Comparison of ENCODE assay signal across 8 cellular contexts in the genomic region with DNA sequence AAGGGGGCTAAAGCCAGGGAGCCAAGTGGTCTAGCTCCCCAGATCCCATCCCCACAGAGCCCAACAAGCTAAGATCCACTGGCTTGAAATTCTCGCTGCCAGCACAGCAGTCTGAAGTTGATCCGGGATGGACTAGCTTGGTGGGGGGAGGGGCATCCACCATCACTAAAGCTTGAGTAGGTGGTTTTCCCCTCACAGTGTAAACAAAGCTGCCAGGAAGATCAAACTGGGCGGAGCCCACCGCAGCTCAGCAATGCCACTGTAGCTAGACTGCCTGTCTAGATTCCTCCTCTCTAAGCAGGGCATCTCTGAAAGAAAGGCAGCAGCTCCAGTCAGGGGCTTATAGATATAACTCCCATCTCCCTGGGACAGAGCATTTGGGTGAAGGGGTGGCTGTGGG. TPM values are rescaled to one million over a fixed set of nuclear protein-coding genes. Genes with fewer than 3 reads are reported as not detected.
DNase-seq lines count a peak whose midpoint lies in the region; ATAC-seq and TF ChIP-seq lines count a peak whose summit lies in the region.
"Not testable (repeated sequence)": the region's sequence is repeated elsewhere in the genome, so short reads cannot be mapped to it uniquely, and the experiment has no call there.

No MANE protein-coding gene starts in this region.

- TF ChIP-seq CTCF in CD8-positive, alpha-beta T cell (IDR thresholded peaks at IDR 0.05) = not testable (repeated sequence)

- peaks cover 19% of the 10 kb centered on the region for H3K4me1 ChIP-seq in CD8-positive, alpha-beta T cell (ENCODE audit: insufficient read depth, low read length)

- H3K27me3 ChIP-seq in CD8-positive, alpha-beta T cell (ENCODE audit: insufficient read depth, low read length) = not testable (repeated sequence)

- H3K9me3 Mint-ChIP-seq in CD8-positive, alpha-beta T cell; activated CD8-positive, alpha-beta memory T cell treated with anti-CD3 and anti-CD28 coated beads, Interleukin-2, amount 10 ng/mL, durations not matched to agents 7 days and 5 days (ENCODE audit: low read depth); activated naive CD8-positive, alpha-beta T cell treated with anti-CD3 and anti-CD28 coated beads, Interleukin-2, amount 10 ng/mL, durations not matched to agents 7 days and 5 days; immature natural killer cell: not testable (repeated sequence)

- peak; percentile 20 to 74 (median 53) for DNase-seq in CD8-positive, alpha-beta T cell
- DNase-seq in HK-2 (ENCODE audit: unreplicated experiment) (peak; percentile 40), NCI-H526 (lab: John Stamatoyannopoulos, UW) (peak; percentile 44 to 73), T follicular helper cell (ENCODE audit: low read depth) (peak; percentile 1), immature natural killer cell (peak in 2 of 3 donors; percentile 7 to 10)
- peak; percentile 43 for DNase-seq in activated CD8-positive, alpha-beta memory T cell treated with anti-CD3 and anti-CD28 coated beads, Interleukin-2, amount 10 ng/mL, durations not matched to agents 7 days and 5 days
- peak; percentile 36 for DNase-seq in activated naive CD8-positive, alpha-beta T cell treated with anti-CD3 and anti-CD28 coated beads, Interleukin-2, amount 10 ng/mL, durations not matched to agents 7 days and 5 days
- peak; percentile 12 for DNase-seq in stimulated activated CD4-positive, alpha-beta T cell treated with anti-CD3 and anti-CD28 coated beads, Interleukin-15, amount 100 ng/mL, for 24 hours

- POLR2A ChIA-PET in CD8-positive, alpha-beta T cell (lab: Charles Lee) = interaction anchor here (0.7 kb wide), 1 partner anchor 24 kb away, joined by 3 read pairs; no protein-coding TSS in a partner anchor
- POLR2A ChIA-PET in activated naive CD8-positive, alpha-beta T cell treated with anti-CD3 and anti-CD28 coated beads, Interleukin-2, amount 10 ng/mL, durations not matched to agents 7 days and 5 days (lab: Charles Lee) = not testable (repeated sequence)

- H3K27ac Mint-ChIP-seq in CD8-positive, alpha-beta T cell = peak overlapping the region; percentile 72
- H3K27ac Mint-ChIP-seq in activated CD8-positive, alpha-beta memory T cell treated with anti-CD3 and anti-CD28 coated beads, Interleukin-2, amount 10 ng/mL, durations not matched to agents 7 days and 5 days; activated naive CD8-positive, alpha-beta T cell treated with anti-CD3 and anti-CD28 coated beads, Interleukin-2, amount 10 ng/mL, durations not matched to agents 7 days and 5 days; immature natural killer cell: not testable (repeated sequence)

- H3K36me3 ChIP-seq in CD8-positive, alpha-beta T cell (ENCODE audit: insufficient read depth, low read length) = not testable (repeated sequence)

- not testable (repeated sequence) for H3K27me3 Mint-ChIP-seq in CD8-positive, alpha-beta T cell (ENCODE audit: low read depth); activated naive CD8-positive, alpha-beta T cell treated with anti-CD3 and anti-CD28 coated beads, Interleukin-2, amount 10 ng/mL, durations not matched to agents 7 days and 5 days; immature natural killer cell (ENCODE audit: low read depth in 3 of 3)
- peaks cover 54% of the 10 kb centered on the region for H3K27me3 Mint-ChIP-seq in activated CD8-positive, alpha-beta memory T cell treated with anti-CD3 and anti-CD28 coated beads, Interleukin-2, amount 10 ng/mL, durations not matched to agents 7 days and 5 days

- intact Hi-C loops in CD8-positive, alpha-beta T cell (cut with DNase I, micrococcal nuclease) = loop anchor here in 1 of 2 experiments (1.0 kb wide), 1 partner anchor 75 kb away; no protein-coding TSS in a partner anchor

- H3K4me3 ChIP-seq in CD8-positive, alpha-beta T cell (ENCODE audit: low read depth, low read length) = not testable (repeated sequence)

- ATAC-seq in CD8-positive, alpha-beta T cell = peak; percentile 79
- not testable (repeated sequence) for ATAC-seq in activated CD8-positive, alpha-beta memory T cell treated with anti-CD3 and anti-CD28 coated beads, Interleukin-2, amount 10 ng/mL, durations not matched to agents 7 days and 5 days
- peak; percentile 63 for ATAC-seq in activated naive CD8-positive, alpha-beta T cell treated with anti-CD3 and anti-CD28 coated beads, Interleukin-2, amount 10 ng/mL, durations not matched to agents 7 days and 5 days (ENCODE audit: low read depth)

- H3K4me3 Mint-ChIP-seq in CD8-positive, alpha-beta T cell = peak overlapping the region; percentile 51
- not testable (repeated sequence) for H3K4me3 Mint-ChIP-seq in activated CD8-positive, alpha-beta memory T cell treated with anti-CD3 and anti-CD28 coated beads, Interleukin-2, amount 10 ng/mL, durations not matched to agents 7 days and 5 days; immature natural killer cell
- peak overlapping the region; percentile 33 for H3K4me3 Mint-ChIP-seq in activated naive CD8-positive, alpha-beta T cell treated with anti-CD3 and anti-CD28 coated beads, Interleukin-2, amount 10 ng/mL, durations not matched to agents 7 days and 5 days

- H3K9me3 ChIP-seq in CD8-positive, alpha-beta T cell (ENCODE audit: low read length) = not testable (repeated sequence)

- CTCF ChIA-PET in CD8-positive, alpha-beta T cell (lab: Charles Lee) = interaction anchor here (1.1 kb wide), 1 partner anchor 76 kb away, joined by 4 read pairs; no protein-coding TSS in a partner anchor
- CTCF ChIA-PET in activated CD8-positive, alpha-beta memory T cell treated with anti-CD3 and anti-CD28 coated beads, Interleukin-2, amount 10 ng/mL, durations not matched to agents 7 days and 5 days (lab: Charles Lee) = not testable (repeated sequence)

- not testable (repeated sequence) for H3K27ac ChIP-seq in CD8-positive, alpha-beta T cell (ENCODE audit: low read depth, low read length)

- H3K36me3 Mint-ChIP-seq in CD8-positive, alpha-beta T cell; activated CD8-positive, alpha-beta memory T cell treated with anti-CD3 and anti-CD28 coated beads, Interleukin-2, amount 10 ng/mL, durations not matched to agents 7 days and 5 days; activated naive CD8-positive, alpha-beta T cell treated with anti-CD3 and anti-CD28 coated beads, Interleukin-2, amount 10 ng/mL, durations not matched to agents 7 days and 5 days; immature natural killer cell: not testable (repeated sequence)

- peaks cover 31% of the 10 kb centered on the region for H3K4me1 Mint-ChIP-seq in CD8-positive, alpha-beta T cell (ENCODE audit: low read depth)
- H3K4me1 Mint-ChIP-seq in activated CD8-positive, alpha-beta memory T cell treated with anti-CD3 and anti-CD28 coated beads, Interleukin-2, amount 10 ng/mL, durations not matched to agents 7 days and 5 days; activated naive CD8-positive, alpha-beta T cell treated with anti-CD3 and anti-CD28 coated beads, Interleukin-2, amount 10 ng/mL, durations not matched to agents 7 days and 5 days; immature natural killer cell: not testable (repeated sequence)

RNA-seq across cellular contexts. Expression of gene ADAMTS12, which starts 32.6 kb away (rescaled TPM):
- not detected for total RNA-seq in CD8-positive, alpha-beta T cell
- total RNA-seq in activated CD8-positive, alpha-beta memory T cell treated with anti-CD3 and anti-CD28 coated beads, Interleukin-2, amount 10 ng/mL, durations not matched to agents 7 days and 5 days = not detected
- not detected for total RNA-seq in activated naive CD8-positive, alpha-beta T cell treated with anti-CD3 and anti-CD28 coated beads, Interleukin-2, amount 10 ng/mL, durations not matched to agents 7 days and 5 days
- polyA plus RNA-seq in immature natural killer cell = not detected

Comparison
In these comparisons a context has a peak if more than half of its experiments do, and no peak if none do; other contexts are left out.
1. DNase-seq: peak in every context shown above with its lines; median percentile 58 in NCI-H526; 53 in CD8-positive, alpha-beta T cell; 43 in activated CD8-positive, alpha-beta memory T cell treated with anti-CD3 and anti-CD28 coated beads, Interleukin-2, amount 10 ng/mL, durations not matched to agents 7 days and 5 days; 40 in HK-2; 36 in activated naive CD8-positive, alpha-beta T cell treated with anti-CD3 and anti-CD28 coated beads, Interleukin-2, amount 10 ng/mL, durations not matched to agents 7 days and 5 days; 12 in stimulated activated CD4-positive, alpha-beta T cell treated with anti-CD3 and anti-CD28 coated beads, Interleukin-15, amount 100 ng/mL, for 24 hours; 8 in immature natural killer cell; 1 in T follicular helper cell.